Comparison of ENCODE assay signal across 8 cellular contexts in genomic region chr13:61950828-61951227, GRCh38.
"Had no signal": no experiment of that assay in that cellular context is flagged by ENCODE, and none has a peak within 500 bp of the region (broad histone marks: within the 10 kb centered on the region; RNA-seq: fewer than 3 reads in every experiment).

No MANE protein-coding gene starts in this region.

- H3K4me2 ChIP-seq: KMS-11 had no signal

- H3K4me1 Mint-ChIP-seq: IgD-negative memory B cell had no signal

- H3K36me3 Mint-ChIP-seq: IgD-negative memory B cell had no signal

- H3K4me3 ChIP-seq: K562 had no signal

- DNase-seq: IMR-90, KBM-7, KG1 had no signal

- H3K27ac Mint-ChIP-seq: IgD-negative memory B cell had no signal

- ATAC-seq: HepG2, K562 had no signal

- H3K4me3 Mint-ChIP-seq: IgD-negative memory B cell had no signal

- H3K27ac ChIP-seq: HL-60, KMS-11 had no signal

- H3K27me3 Mint-ChIP-seq: IgD-negative memory B cell had no signal
